Comparison of ENCODE assay signal across 8 cellular contexts in the genomic region with DNA sequence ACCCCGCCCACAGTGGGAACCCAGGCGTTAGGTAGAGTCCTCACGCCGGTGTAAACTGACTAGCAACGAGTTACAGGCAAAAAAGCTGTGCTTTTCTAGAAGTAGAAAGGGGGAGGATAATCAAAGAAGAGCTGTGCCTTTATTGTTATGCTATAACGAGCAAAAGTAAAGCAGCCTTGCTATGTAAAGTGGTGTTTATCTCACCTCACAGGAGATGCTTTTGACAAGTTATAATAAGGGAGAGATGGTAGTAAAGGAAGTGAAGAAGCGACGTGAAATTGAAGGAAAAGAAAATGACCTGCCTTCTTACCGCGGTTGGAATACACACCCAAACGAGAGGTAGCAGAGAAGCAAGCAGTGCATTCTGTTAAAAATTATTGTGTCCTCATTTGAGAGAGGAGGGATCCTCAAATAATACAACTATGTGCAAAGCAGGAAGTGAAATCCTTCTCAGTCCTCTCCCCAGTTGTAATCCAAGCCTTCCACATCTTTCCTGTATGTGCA. TPM values are rescaled to one million over a fixed set of nuclear protein-coding genes. Genes with fewer than 3 reads are reported as not detected.
DNase-seq lines count a peak whose midpoint lies in the region; ATAC-seq and TF ChIP-seq lines count a peak whose summit lies in the region.

No MANE protein-coding gene starts in this region.

- ATAC-seq in activated CD4-positive, CD25-positive, alpha-beta regulatory T cell treated with anti-CD3 and anti-CD28 coated beads, Interleukin-2, amount 50 U/mL, for 24 hours = peak; percentile 27 to 38
- ATAC-seq in left lung = peak; percentile 5
- no peak for ATAC-seq in sciatic nerve

- WGBS in adipose tissue, 3 donors = 0% methylated on average over 11 of the region's 11 CpGs

- TF ChIP-seq CTCF in HL-60 (IDR thresholded peaks at IDR 0.05; ENCODE audit: insufficient read depth, low read length) (no peak), left lung (IDR thresholded peaks at IDR 0.05) (no peak), tibial artery (IDR thresholded peaks at IDR 0.05) (no peak)

- no peaks in the 10 kb centered on the region for H3K27me3 ChIP-seq in HL-60 (ENCODE audit: insufficient read depth, poor library complexity, severe bottlenecking)
- no peaks in the 10 kb centered on the region for H3K27me3 ChIP-seq in left lung
- no peaks in the 10 kb centered on the region for H3K27me3 ChIP-seq in tibial artery

- H3K4me3 ChIP-seq in HL-60 (replicated peaks; ENCODE audit: insufficient read depth, low read length) = peak overlapping the region; percentile 50
- H3K4me3 ChIP-seq in left lung = peak overlapping the region; percentile 82 to 84
- peak overlapping the region; percentile 64 to 88 for H3K4me3 ChIP-seq in tibial artery

- peak overlapping the region; percentile 94 for H3K27ac ChIP-seq in HL-60 (replicated peaks)
- H3K27ac ChIP-seq in adipose tissue (ENCODE audit: low read depth, low read length) = peak overlapping the region; percentile 6
- H3K27ac ChIP-seq in left lung = peak overlapping the region; percentile 98 to 100
- peak overlapping the region; percentile 86 to 91 for H3K27ac ChIP-seq in tibial artery

- CTCF ChIA-PET in HEK293T (lab: Yijun Ruan, JAX) = no interaction called here

- no peak for DNase-seq in activated CD4-positive, CD25-positive, alpha-beta regulatory T cell treated with anti-CD3 and anti-CD28 coated beads, Interleukin-2, amount 50 U/mL, for 72 hours
- DNase-seq in HL-60 (ENCODE audit: low read depth in 1 of 2, low spot score in 1 of 2) = peak in 1 of 2 experiments; percentile 45
- no peak for DNase-seq in left lung
- no peak for DNase-seq in tibial artery
- DNase-seq in sciatic nerve (ENCODE audit: low spot score) = no peak
- no peak for DNase-seq in HEK293T (ENCODE audit: extremely low spot score)

- peaks cover 25 to 59% of the 10 kb centered on the region in 2 donors for H3K4me1 ChIP-seq in left lung
- peaks cover 0 to 55% (median 15%) of the 10 kb centered on the region in 4 donors for H3K4me1 ChIP-seq in tibial artery

- H3K36me3 ChIP-seq in left lung (peaks cover 0 to 13% of the 10 kb centered on the region in 2 donors), tibial artery (peaks cover 10 to 16% (median 13%) of the 10 kb centered on the region in 3 donors)

- POLR2A ChIA-PET in HEK293T (lab: Yijun Ruan, JAX) = no interaction called here

- intact Hi-C loops in left lung (cut with DNase I) = no loop called here
- intact Hi-C loops in tibial artery (cut with DNase I; ENCODE audit: low total_unique reads) = no loop called here
- intact Hi-C loops in sciatic nerve (cut with DNase I) = no loop called here

- H3K9me3 ChIP-seq in left lung = no peaks in the 10 kb centered on the region
- H3K9me3 ChIP-seq in tibial artery = no peaks in the 10 kb centered on the region

TF ChIP-seq in HEK293T, 16 proteins besides CTCF, POLR2A, EP300 and RAD21:
- no peak for TF ChIP-seq BHLHE40 (IDR thresholded peaks at IDR 0.05; ENCODE audit: borderline replicate concordance)
- no peak for TF ChIP-seq LEF1 (IDR thresholded peaks at IDR 0.05; ENCODE audit: borderline replicate concordance)
- no peak for TF ChIP-seq ELF4 (IDR thresholded peaks at IDR 0.05)
- TF ChIP-seq SUZ12 (IDR thresholded peaks at IDR 0.05) = no peak
- TF ChIP-seq L3MBTL2 (conservative IDR thresholded peaks at IDR 0.05) = no peak
- TF ChIP-seq FOXM1 (IDR thresholded peaks at IDR 0.05; ENCODE audit: borderline replicate concordance) = no peak
- no peak for TF ChIP-seq ARNT (IDR thresholded peaks at IDR 0.05)
- TF ChIP-seq FOXK2 (IDR thresholded peaks at IDR 0.05) = no peak
- TF ChIP-seq SP1 (IDR thresholded peaks at IDR 0.05) = no peak
- TF ChIP-seq CTBP1 (IDR thresholded peaks at IDR 0.05; ENCODE audit: borderline replicate concordance) = no peak
- no peak for TF ChIP-seq TARDBP (IDR thresholded peaks at IDR 0.05)
- no peak for TF ChIP-seq ZNF384 (IDR thresholded peaks at IDR 0.05)
- TF ChIP-seq FOXA1 (IDR thresholded peaks at IDR 0.05) = no peak
- TF ChIP-seq, protein P1, sequence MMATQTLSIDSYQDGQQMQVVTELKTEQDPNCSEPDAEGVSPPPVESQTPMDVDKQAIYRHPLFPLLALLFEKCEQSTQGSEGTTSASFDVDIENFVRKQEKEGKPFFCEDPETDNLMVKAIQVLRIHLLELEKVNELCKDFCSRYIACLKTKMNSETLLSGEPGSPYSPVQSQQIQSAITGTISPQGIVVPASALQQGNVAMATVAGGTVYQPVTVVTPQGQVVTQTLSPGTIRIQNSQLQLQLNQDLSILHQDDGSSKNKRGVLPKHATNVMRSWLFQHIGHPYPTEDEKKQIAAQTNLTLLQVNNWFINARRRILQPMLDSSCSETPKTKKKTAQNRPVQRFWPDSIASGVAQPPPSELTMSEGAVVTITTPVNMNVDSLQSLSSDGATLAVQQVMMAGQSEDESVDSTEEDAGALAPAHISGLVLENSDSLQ (IDR thresholded peaks at IDR 0.05) = no peak
- no peak for TF ChIP-seq NFRKB (IDR thresholded peaks at IDR 0.05)
- TF ChIP-seq HDGF (IDR thresholded peaks at IDR 0.05; ENCODE audit: borderline replicate concordance) = no peak

RNA-seq across cellular contexts. Expression of a gene that starts 0.9 kb away (rescaled TPM):
- 10 to 100 TPM; 14.2 to 58.8 (median 51.5) TPM for polyA plus RNA-seq in adipose tissue
- total RNA-seq in left lung = 10 to 100 TPM; 53.7 to 75.7 TPM
- 71.3 TPM for total RNA-seq in sciatic nerve

Comparison
In these comparisons a context has a peak if more than half of its experiments do, and no peak if none do; other contexts are left out.
1. H3K27ac ChIP-seq: peak in every context shown above with its lines; median percentile 99 in left lung; 94 in HL-60; 88 in tibial artery; 6 in adipose tissue.